ENCODE assay signal across 8 cellular contexts in the genomic region with DNA sequence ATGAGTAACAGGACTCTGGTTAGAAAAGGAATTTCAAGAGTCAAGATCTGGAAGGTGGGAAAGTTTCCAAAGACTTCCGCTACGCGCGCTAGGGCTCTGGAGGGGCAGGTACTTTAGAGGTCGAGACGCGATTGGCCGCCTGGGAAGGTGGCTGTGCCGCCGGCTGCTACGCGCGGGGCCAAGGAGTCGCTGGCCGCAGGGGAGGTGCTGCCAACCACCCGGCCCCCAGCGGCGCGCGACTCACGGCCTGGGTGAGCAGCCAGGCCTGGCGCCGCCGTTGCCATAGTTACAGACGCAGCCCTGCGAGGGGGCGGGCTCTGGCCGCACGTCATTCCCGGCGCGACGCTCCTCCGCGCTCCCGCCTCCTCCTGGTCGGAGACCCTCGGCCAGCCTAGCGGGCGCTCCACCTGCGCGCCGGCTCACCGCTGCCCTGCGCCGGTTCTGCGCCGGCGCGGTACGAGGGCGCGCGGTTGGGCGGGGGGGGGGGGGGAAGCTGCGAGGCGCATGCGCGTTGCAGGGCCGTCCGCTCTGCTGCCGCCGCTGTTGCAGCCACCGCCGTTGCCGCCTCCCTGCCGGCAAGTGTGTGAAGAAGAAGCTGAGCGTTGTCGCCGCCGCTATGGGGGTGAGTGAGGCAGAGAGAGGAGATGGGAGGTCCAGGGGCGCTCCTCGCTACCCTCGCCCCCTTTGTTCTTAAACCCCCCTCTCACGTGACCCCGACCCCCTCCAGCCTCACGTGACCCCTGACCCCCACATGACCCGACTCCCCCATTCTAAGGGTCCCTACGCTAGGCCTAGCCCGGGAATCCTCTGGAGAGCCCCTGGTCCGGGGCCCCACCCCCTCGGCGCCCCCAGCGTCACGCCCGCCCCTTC. TPM values are rescaled to one million over a fixed set of nuclear protein-coding genes. Genes with fewer than 3 reads are reported as not detected.
DNase-seq lines count a peak whose midpoint lies in the region; ATAC-seq, FAIRE-seq and TF ChIP-seq lines count a peak whose summit lies in the region.

A gene (plus strand): TSS at position 522 of the 870 bp plus-strand sequence. CDS start 95 bp downstream, at position 617.

- no peak for TF ChIP-seq RAD21 in H1 (IDR thresholded peaks at IDR 0.05 in 1 of 2, conservative IDR thresholded peaks at IDR 0.05 in 1 of 2; ENCODE audit: low read depth in 2 of 2, low read length in 2 of 2)

- H4K91ac ChIP-seq in H1 (replicated peaks; ENCODE audit: insufficient read length, low read length): peak within 1 kb of the TSS; percentile 99

- no peak within 1 kb of the TSS; the same call in 1 of the 2 replicates for H2BK12ac ChIP-seq in H1 (ENCODE audit: low read depth, low read length)

- FAIRE-seq in HTR-8/SVneo (lab: Jason Lieb, UNC) (peak; percentile 81), H1 (lab: Jason Lieb, UNC) (no peak)

- CTCF ChIA-PET in H1 (lab: Charles Lee; ENCODE audit: partially characterized antibody): interaction anchor here (1.0 to 7.1 kb wide), 3 partner anchors 17 to 24 kb away, joined by 5 to 129 read pairs (median 39); a partner anchor contains a TSS

- peak; percentile 98 for DNase-seq in Caki2 (ENCODE audit: low read depth)
- peak; percentile 96 for DNase-seq in HTR-8/SVneo (ENCODE audit: insufficient read length, low spot score)
- DNase-seq in NOMO-1 treated with DMSO at 0.1 percent for 48 hours (lab: John Stamatoyannopoulos, UW; ENCODE audit: unreplicated experiment): peak; percentile 98
- DNase-seq in activated CD8-positive, alpha-beta memory T cell treated with anti-CD3 and anti-CD28 coated beads for 4 hours (ENCODE audit: low read depth in 2 of 2): peak; percentile 80 to 83
- peak; percentile 94 to 96 for DNase-seq in H1 (ENCODE audit: low read depth in 1 of 2, low spot score in 2 of 2)
- peak; percentile 86 for DNase-seq in stimulated activated CD8-positive, alpha-beta memory T cell treated with anti-CD3 and anti-CD28 coated beads, Interleukin-15, amount 100 ng/mL, for 24 hours (ENCODE audit: low read depth)

- H2BK120ac ChIP-seq in H1 (replicated peaks; ENCODE audit: low read depth, low read length): peak within 1 kb of the TSS; percentile 90

- peaks cover 12% of the 10 kb centered on the region for H3K23me2 ChIP-seq in H1 (ENCODE audit: low read depth, low read length)

- peak in 1 of 3 experiments; percentile 0; a peak in 1 of 4 replicates for TF ChIP-seq CTCF in H1 (IDR thresholded peaks at IDR 0.05; ENCODE audit: control extremely low read depth in 1 of 3, insufficient read depth in 1 of 3, low read depth in 1 of 3, low read length in 3 of 3)

- H3K9ac ChIP-seq in H1 (replicated peaks in 1 of 4; ENCODE audit: extremely low read depth in 1 of 4, low read depth in 3 of 4, low read length in 3 of 4): peak within 1 kb of the TSS; percentile 59 to 96 (median 84)

- peak within 1 kb of the TSS; percentile 80 to 94 for H3K4me2 ChIP-seq in H1 (ENCODE audit: insufficient read depth in 1 of 2, low read depth in 2 of 2, low read length in 2 of 2)

- no peak within 1 kb of the TSS for H3K14ac ChIP-seq in H1 (ENCODE audit: insufficient read length)

- H3K4me1 ChIP-seq in H1 (replicated peaks in 1 of 4; ENCODE audit: control insufficient read depth in 3 of 4, insufficient read depth in 4 of 4, low read length in 3 of 4): no peaks in the 10 kb centered on the region; a peak in 1 of 7 replicates
- H3K4me1 ChIP-seq in mesodermal cell (ENCODE audit: control insufficient read depth, insufficient read depth, low read length, poor library complexity, severe bottlenecking): peaks cover 7% of the 10 kb centered on the region

- peak within 1 kb of the TSS; percentile 89 for H3K56ac ChIP-seq in H1 (replicated peaks; ENCODE audit: insufficient read length, low read depth, low read length)

- no peak within 1 kb of the TSS for H3K23ac ChIP-seq in H1 (ENCODE audit: insufficient read length)

- peak within 1 kb of the TSS; percentile 99 for H2BK5ac ChIP-seq in H1 (ENCODE audit: low read depth, low read length)

- peaks cover 0 to 3% (median 2%) of the 10 kb centered on the region in 4 experiments; a peak in 4 of 8 replicates for H3K36me3 ChIP-seq in H1 (ENCODE audit: control insufficient read depth in 2 of 4, insufficient read depth in 4 of 4, low read length in 3 of 4)
- peaks cover 13% of the 10 kb centered on the region for H3K36me3 ChIP-seq in mesodermal cell (ENCODE audit: control insufficient read depth, insufficient read depth, low read length)

- 0 out of 2 replicates have a peak within 1 kb of the TSS, but pooled peaks have one; percentile 61 for H2BK20ac ChIP-seq in H1 (ENCODE audit: low read length)

- H3K4ac ChIP-seq in H1 (replicated peaks; ENCODE audit: insufficient read length, low read depth, low read length): peak within 1 kb of the TSS; percentile 97

- H3K27ac ChIP-seq in H1 (ENCODE audit: low read depth, low read length) (peak within 1 kb of the TSS; percentile 97), mesodermal cell (ENCODE audit: low read depth, low read length, severe bottlenecking) (peak within 1 kb of the TSS; percentile 72)

- peak within 1 kb of the TSS; percentile 99 for H4K8ac ChIP-seq in H1 (ENCODE audit: extremely low read depth, insufficient read depth, low read length)

- peak within 1 kb of the TSS; percentile 100 for H4K5ac ChIP-seq in H1 (ENCODE audit: insufficient read length, low read depth, low read length)

- H3K79me2 ChIP-seq in H1 (ENCODE audit: control insufficient read depth in 1 of 2, insufficient read depth in 2 of 2, low read length in 2 of 2): peaks cover 4 to 42% of the 10 kb centered on the region in 2 experiments

- H3K9me3 ChIP-seq in H1 (ENCODE audit: insufficient read depth in 2 of 2, low read depth in 1 of 2, low read length in 1 of 2) (no peaks in the 10 kb centered on the region), mesodermal cell (ENCODE audit: control insufficient read depth, low read length) (no peaks in the 10 kb centered on the region)

- WGBS in H1 (ENCODE audit: extremely low coverage in 1 of 2, insufficient coverage in 1 of 2, insufficient read length in 1 of 2, insufficient replicate concordance in 2 of 2, low coverage in 1 of 2, low lambda C conversion rate in 2 of 2, missing lambda C conversion rate in 1 of 2), 2 experiments: 2% methylated on average over 40 of the region's 86 CpGs; no CpG with 5 or more reads in 1 of the 2 experiments
- 0% methylated on average over 36 to 44 of the region's 86 CpGs for WGBS in mesodermal cell (ENCODE audit: insufficient coverage in 2 of 2), 2 experiments

- no peak within 1 kb of the TSS for H2AK5ac ChIP-seq in H1 (ENCODE audit: low read depth, low read length)

- peaks cover 3% of the 10 kb centered on the region; the same call in 1 of the 2 replicates for H3K79me1 ChIP-seq in H1 (ENCODE audit: low read depth, low read length)

- ATAC-seq in GM21381 (IDR thresholded peaks at IDR 0.05; ENCODE audit: unreplicated experiment): peak; percentile 92

- peaks cover 4 to 7% of the 10 kb centered on the region in 2 experiments for H4K20me1 ChIP-seq in H1 (replicated peaks in 1 of 2; ENCODE audit: control insufficient read depth in 1 of 2, insufficient read depth in 2 of 2, low read length in 2 of 2)

- H3K4me3 ChIP-seq in H1 (ENCODE audit: extremely low read depth in 1 of 4, insufficient read depth in 2 of 4, low read depth in 3 of 4, low read length in 4 of 4) (peak within 1 kb of the TSS; percentile 65 to 99 (median 76)), mesodermal cell (ENCODE audit: extremely low read depth, insufficient read depth, low read length, poor library complexity, severe bottlenecking) (peak within 1 kb of the TSS; percentile 87)

- peak within 1 kb of the TSS; percentile 99; the same call in 1 of the 2 replicates for H2BK15ac ChIP-seq in H1 (ENCODE audit: low read length)

- TF ChIP-seq EP300 in H1 (IDR thresholded peaks at IDR 0.05; ENCODE audit: borderline replicate concordance in 1 of 2, low read depth in 2 of 2, low read length in 2 of 2): peak in 1 of 2 experiments; percentile 45; a peak in 2 of 3 replicates

- H3K27me3 ChIP-seq in H1 (replicated peaks in 1 of 4; ENCODE audit: control insufficient read depth in 3 of 4, extremely low read depth in 1 of 4, insufficient read depth in 3 of 4, low read length in 3 of 4): no peaks in the 10 kb centered on the region

- in situ Hi-C loops in Caki2 (cut with HindIII; ENCODE audit: low pct_unique_long_range_greater_than_20kb, low sequenced_read_pairs): no loop called here

- TF ChIP-seq POLR2A in H1 (IDR thresholded peaks at IDR 0.05; ENCODE audit: control extremely low read depth in 1 of 2, low read depth in 2 of 2, low read length in 2 of 2): peak in 1 of 2 experiments; percentile 78; a peak in 2 of 3 replicates

- POLR2A ChIA-PET in H1 (lab: Charles Lee; ENCODE audit: partially characterized antibody): interaction anchor here (0.7 to 11.5 kb wide), 4 partner anchors 11 to 101 kb away, joined by 3 to 173 read pairs (median 3); a partner anchor contains a TSS

- peak within 1 kb of the TSS; percentile 83 for H2AFZ ChIP-seq in H1 (ENCODE audit: low read length)

- H3K18ac ChIP-seq in H1 (ENCODE audit: extremely low read depth, low read length): peak within 1 kb of the TSS; percentile 100

TF ChIP-seq in H1, 55 proteins besides CTCF, POLR2A, EP300 and RAD21 (continues in another document):
- no peak for TF ChIP-seq TCF12 (IDR thresholded peaks at IDR 0.05; ENCODE audit: low read depth, low read length)
- TF ChIP-seq TAF7 (optimal IDR thresholded peaks at IDR 0.05; ENCODE audit: borderline replicate concordance, low read depth, low read length): peak; percentile 20
- TF ChIP-seq, protein P1, sequence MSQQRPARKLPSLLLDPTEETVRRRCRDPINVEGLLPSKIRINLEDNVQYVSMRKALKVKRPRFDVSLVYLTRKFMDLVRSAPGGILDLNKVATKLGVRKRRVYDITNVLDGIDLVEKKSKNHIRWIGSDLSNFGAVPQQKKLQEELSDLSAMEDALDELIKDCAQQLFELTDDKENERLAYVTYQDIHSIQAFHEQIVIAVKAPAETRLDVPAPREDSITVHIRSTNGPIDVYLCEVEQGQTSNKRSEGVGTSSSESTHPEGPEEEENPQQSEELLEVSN (IDR thresholded peaks at IDR 0.05): peak; percentile 76
- no peak for TF ChIP-seq SIX5 (IDR thresholded peaks at IDR 0.05; ENCODE audit: low read depth, low read length)
- TF ChIP-seq POU5F1 (IDR thresholded peaks at IDR 0.05; ENCODE audit: low read depth, low read length): no peak

RNA-seq across cellular contexts. Expression of the gene that starts here (rescaled TPM):
- 15.1 and 29.2 TPM in 2 replicates for total RNA-seq in Caki2 (2014; rRNA removed; shearing (Covaris generic); ENCODE audit: low replicate concordance)
- total RNA-seq in H1 (2021; fragmentation: NEBNext Ultra II Directional; extraction: Animal tissue kit (Norgen Biotek cat#: 25700)): 31.1 and 34.1 TPM in 2 replicates
- 20.0 and 23.7 TPM in 2 replicates for polyA plus RNA-seq in H1 (2011; rRNA removed)
- 27.8 TPM for polyA plus RNA-seq in H1 (2011; cell fraction: cytosol; rRNA removed)
- 43.0 TPM for polyA plus RNA-seq in H1 (2011; cell fraction: nucleus; rRNA removed)
- polyA plus RNA-seq in H1 (2012, experiment 1 of 2): 24.6 to 30.7 TPM (median 25.7 TPM) in 4 replicates
- polyA plus RNA-seq in H1 (2012, experiment 2 of 2): 18.0 TPM
- polyA plus RNA-seq in H1 (2013, experiment 1 of 2): 14.5 TPM
- polyA plus RNA-seq in H1 (2013, experiment 2 of 2): 13.6 TPM
- polyA minus RNA-seq in H1 (2011; rRNA and poly(A)+ RNA removed): 20.8 and 23.4 TPM in 2 replicates
- polyA minus RNA-seq in H1 (2011; cell fraction: cytosol; rRNA and poly(A)+ RNA removed): 10.6 TPM
- 20.5 TPM for polyA minus RNA-seq in H1 (2011; cell fraction: nucleus; rRNA and poly(A)+ RNA removed)
- polyA plus RNA-seq in mesodermal cell (2013, experiment 1 of 2): 22.4 TPM
- polyA plus RNA-seq in mesodermal cell (2013, experiment 2 of 2): 18.8 TPM

Comparison
In these comparisons a context has a peak if more than half of its experiments do, and no peak if none do; other contexts are left out.
1. Peak in every context shown above with its lines: DNase-seq, ATAC-seq, H3K4me3 ChIP-seq and H3K27ac ChIP-seq.